In genomic region chr17:78709688-78710290, GRCh38 we compare ENCODE assay signal across 15 cellular contexts.
A peak's percentile ranks its signal among the peaks of the same experiment; 100 is the strongest.
DNase-seq lines count a peak whose midpoint lies in the region; ATAC-seq, FAIRE-seq and TF ChIP-seq lines count a peak whose summit lies in the region.
"Had no signal": no experiment of that assay in that cellular context is flagged by ENCODE, and none has a peak within 500 bp of the region (broad histone marks: within the 10 kb centered on the region; RNA-seq: fewer than 3 reads in every experiment).

No MANE protein-coding gene starts in this region.

- peaks cover 12 to 17% of the 10 kb centered on the region in 2 experiments for H3K36me3 ChIP-seq in GM12878 (ENCODE audit: control insufficient read depth in 2 of 2, insufficient read depth in 2 of 2, low read length in 1 of 2)
- H3K36me3 ChIP-seq: pancreas had no signal

- DNase-seq in activated T-cell treated with anti-CD3 and anti-CD28 coated beads, Interleukin-2, amount 50 U/mL, for 24 hours: no peak
- no peak for DNase-seq in activated T-cell treated with anti-CD3 and anti-CD28 coated beads, Interleukin-2, amount 50 U/mL, for 1 hour
- DNase-seq in SK-N-DZ (ENCODE audit: low spot score) (peak; percentile 51), GM12878 (ENCODE audit: low read depth, low spot score) (no peak), AG08396 (ENCODE audit: low spot score) (no peak)
- DNase-seq in stimulated activated naive B cell treated with anti-CD40 and anti-IgM and Interleukin-4, amounts not matched to agents 10 μg/mL and 1 μg/mL and 100 μg/mL, for 72 hours: no peak
- DNase-seq: aorta, DND-41, GOT3, mesendoderm, NCI-H2029 had no signal

- TF ChIP-seq POLR2A in GM12878 (IDR thresholded peaks at IDR 0.05; ENCODE audit: low read depth, low read length): no peak

- WGBS in GM12878 (ENCODE audit: insufficient coverage, insufficient replicate concordance, low lambda C conversion rate, missing lambda C conversion rate): 1% methylated on average over 7 of the region's 7 CpGs

- no peak for FAIRE-seq in GM12878 (lab: Jason Lieb, UNC)
- FAIRE-seq: pancreas, urothelium cell line had no signal

- no peak overlapping the region for H2AFZ ChIP-seq in GM12878 (ENCODE audit: control insufficient read depth, low read depth, low read length)

- in situ Hi-C loops in GM12878 (cut with MboI): no loop called here

- peak overlapping the region; percentile 35 for H3K4me3 Mint-ChIP-seq in activated T-cell treated with anti-CD3 and anti-CD28 coated beads, Interleukin-2, amount 50 U/mL, for 24 hours
- H3K4me3 Mint-ChIP-seq in stimulated activated naive B cell treated with anti-CD40 and anti-IgM and Interleukin-4, amounts not matched to agents 10 μg/mL and 1 μg/mL and 100 μg/mL, for 72 hours: peak overlapping the region; percentile 61 to 72

- intact Hi-C loops in GM12878 (cut with micrococcal nuclease; ENCODE audit: unreplicated experiment): loop anchor here (2.0 kb wide), 2 partner anchors 27 to 69 kb away; no protein-coding TSS in a partner anchor

- peak overlapping the region; percentile 99 for H3K27ac ChIP-seq in GM12878 (ENCODE audit: control insufficient read depth, insufficient read depth)
- H3K27ac ChIP-seq: pancreas had no signal

- H3K4me1 ChIP-seq in GM12878 (ENCODE audit: control insufficient read depth, insufficient read depth, low read length): peaks cover 63% of the 10 kb centered on the region

- POLR2A ChIA-PET in GM12878 (lab: Charles Lee): interaction anchor here (0.6 to 13.9 kb wide), 11 partner anchors 8 to 213 kb away, joined by 3 to 384 read pairs (median 5); no protein-coding TSS in a partner anchor

- H3K9me3 Mint-ChIP-seq in activated T-cell treated with anti-CD3 and anti-CD28 coated beads, Interleukin-2, amount 50 U/mL, for 24 hours: no peaks in the 10 kb centered on the region
- peaks cover 0 to 4% of the 10 kb centered on the region in 2 donors for H3K9me3 Mint-ChIP-seq in stimulated activated naive B cell treated with anti-CD40 and anti-IgM and Interleukin-4, amounts not matched to agents 10 μg/mL and 1 μg/mL and 100 μg/mL, for 72 hours

- ATAC-seq in GM12878 (no peak), HG03469 (IDR thresholded peaks at IDR 0.05; ENCODE audit: unreplicated experiment) (no peak), GM19397 (IDR thresholded peaks at IDR 0.05; ENCODE audit: unreplicated experiment) (no peak)
- ATAC-seq in stimulated activated naive B cell treated with anti-CD40 and anti-IgM and Interleukin-4, amounts not matched to agents 10 μg/mL and 1 μg/mL and 100 μg/mL, for 72 hours (replicated peaks): no peak
- ATAC-seq: pancreas had no signal

- H3K9me3 ChIP-seq in GM12878 (replicated peaks; ENCODE audit: control insufficient read depth, insufficient read depth, low read length): no peaks in the 10 kb centered on the region
- H3K9me3 ChIP-seq: pancreas had no signal

- peak overlapping the region; percentile 45 for H3K4me3 ChIP-seq in GM12878
- H3K4me3 ChIP-seq: pancreas had no signal

- RAD21 ChIA-PET in GM12878 (lab: Charles Lee; ENCODE audit: unreplicated experiment): interaction anchor here (1.0 to 20.7 kb wide), 17 partner anchors 7 to 213 kb away, joined by 3 to 537 read pairs (median 8); no protein-coding TSS in a partner anchor

- no peaks in the 10 kb centered on the region for H3K27me3 Mint-ChIP-seq in activated T-cell treated with anti-CD3 and anti-CD28 coated beads, Interleukin-2, amount 50 U/mL, for 24 hours
- no peaks in the 10 kb centered on the region for H3K27me3 Mint-ChIP-seq in stimulated activated naive B cell treated with anti-CD40 and anti-IgM and Interleukin-4, amounts not matched to agents 10 μg/mL and 1 μg/mL and 100 μg/mL, for 72 hours

- no peaks in the 10 kb centered on the region for H3K27me3 ChIP-seq in GM12878 (replicated peaks in 1 of 2; ENCODE audit: control insufficient read depth in 2 of 2, insufficient read depth in 2 of 2, low read length in 1 of 2)
- H3K27me3 ChIP-seq: pancreas had no signal

- TF ChIP-seq CTCF in GM12878 (IDR thresholded peaks at IDR 0.05 in 2 of 3, conservative IDR thresholded peaks at IDR 0.05 in 1 of 3; ENCODE audit: control insufficient read depth in 2 of 3, extremely low read depth in 1 of 3, insufficient read depth in 1 of 3, low read depth in 3 of 3, low read length in 3 of 3): no peak

- H3K9ac ChIP-seq in GM12878 (ENCODE audit: control insufficient read depth, insufficient read depth, low read length): peak overlapping the region; percentile 77

- H3K79me2 ChIP-seq in GM12878 (ENCODE audit: control insufficient read depth, insufficient read depth, low read length): peaks cover 96% of the 10 kb centered on the region

- peaks cover 79% of the 10 kb centered on the region for H3K4me1 Mint-ChIP-seq in activated T-cell treated with anti-CD3 and anti-CD28 coated beads, Interleukin-2, amount 50 U/mL, for 24 hours (ENCODE audit: low read depth)
- peaks cover 45 to 80% of the 10 kb centered on the region in 2 donors for H3K4me1 Mint-ChIP-seq in stimulated activated naive B cell treated with anti-CD40 and anti-IgM and Interleukin-4, amounts not matched to agents 10 μg/mL and 1 μg/mL and 100 μg/mL, for 72 hours

- CTCF ChIA-PET in GM12878 (lab: Yijun Ruan, JAX): interaction anchor here (1.0 to 8.0 kb wide), 18 partner anchors 8 to 288 kb away, joined by 3 to 85 read pairs (median 14); no protein-coding TSS in a partner anchor

- TF ChIP-seq RAD21 in GM12878 (IDR thresholded peaks at IDR 0.05; ENCODE audit: insufficient read depth, low read depth, low read length): no peak

- SMC1A ChIA-PET in GM12878 (lab: Charles Lee; ENCODE audit: uncharacterized antibody, unreplicated experiment): interaction anchor here (0.6 to 16.2 kb wide), 25 partner anchors 7 to 393 kb away, joined by 3 to 490 read pairs (median 6); no protein-coding TSS in a partner anchor

- no peak for TF ChIP-seq EP300 in GM12878 (IDR thresholded peaks at IDR 0.05; ENCODE audit: borderline replicate concordance in 1 of 2, control insufficient read depth in 1 of 2, low read depth in 2 of 2, low read length in 2 of 2)

- peak overlapping the region; percentile 90 for H3K27ac Mint-ChIP-seq in activated T-cell treated with anti-CD3 and anti-CD28 coated beads, Interleukin-2, amount 50 U/mL, for 24 hours
- peak overlapping the region; percentile 93 for H3K27ac Mint-ChIP-seq in stimulated activated naive B cell treated with anti-CD40 and anti-IgM and Interleukin-4, amounts not matched to agents 10 μg/mL and 1 μg/mL and 100 μg/mL, for 72 hours

- peak overlapping the region; percentile 96 for H3K4me2 ChIP-seq in GM12878 (ENCODE audit: control insufficient read depth, insufficient read depth)

- H3K36me3 Mint-ChIP-seq in activated T-cell treated with anti-CD3 and anti-CD28 coated beads, Interleukin-2, amount 50 U/mL, for 24 hours (ENCODE audit: low read depth): peaks cover 57% of the 10 kb centered on the region
- peaks cover 41 to 52% of the 10 kb centered on the region in 2 donors for H3K36me3 Mint-ChIP-seq in stimulated activated naive B cell treated with anti-CD40 and anti-IgM and Interleukin-4, amounts not matched to agents 10 μg/mL and 1 μg/mL and 100 μg/mL, for 72 hours

- TSS peak; percentile 89 for BruUV-seq in GM12878 (replicated peaks; lab: Mats Ljungman, UMichigan)

- no peaks in the 10 kb centered on the region for H4K20me1 ChIP-seq in GM12878 (ENCODE audit: control insufficient read depth, insufficient read depth)

TF ChIP-seq in GM12878, 131 proteins besides CTCF, POLR2A, EP300 and RAD21 (continues in another document):
- no peak for TF ChIP-seq BACH1 (IDR thresholded peaks at IDR 0.05; ENCODE audit: borderline replicate concordance)
- 0 out of 2 replicates have a peak, but pooled peaks have one; percentile 10 for TF ChIP-seq TCF7 (IDR thresholded peaks at IDR 0.05; ENCODE audit: borderline replicate concordance)
- no peak for TF ChIP-seq PRDM15 (CRISPR knock-in tag; IDR thresholded peaks at IDR 0.05)
- TF ChIP-seq PML (IDR thresholded peaks at IDR 0.05; ENCODE audit: low read length): 0 out of 2 replicates have a peak, but pooled peaks have one; percentile 11
- TF ChIP-seq TCF12 (IDR thresholded peaks at IDR 0.05; ENCODE audit: low read depth, low read length): 0 out of 2 replicates have a peak, but pooled peaks have one; percentile 12
- TF ChIP-seq JUNB (IDR thresholded peaks at IDR 0.05): no peak
- TF ChIP-seq ATF2 (IDR thresholded peaks at IDR 0.05; ENCODE audit: low read length): 0 out of 2 replicates have a peak, but pooled peaks have one; percentile 38
